7 cellular contexts compared by ENCODE assay signal in the genomic region with DNA sequence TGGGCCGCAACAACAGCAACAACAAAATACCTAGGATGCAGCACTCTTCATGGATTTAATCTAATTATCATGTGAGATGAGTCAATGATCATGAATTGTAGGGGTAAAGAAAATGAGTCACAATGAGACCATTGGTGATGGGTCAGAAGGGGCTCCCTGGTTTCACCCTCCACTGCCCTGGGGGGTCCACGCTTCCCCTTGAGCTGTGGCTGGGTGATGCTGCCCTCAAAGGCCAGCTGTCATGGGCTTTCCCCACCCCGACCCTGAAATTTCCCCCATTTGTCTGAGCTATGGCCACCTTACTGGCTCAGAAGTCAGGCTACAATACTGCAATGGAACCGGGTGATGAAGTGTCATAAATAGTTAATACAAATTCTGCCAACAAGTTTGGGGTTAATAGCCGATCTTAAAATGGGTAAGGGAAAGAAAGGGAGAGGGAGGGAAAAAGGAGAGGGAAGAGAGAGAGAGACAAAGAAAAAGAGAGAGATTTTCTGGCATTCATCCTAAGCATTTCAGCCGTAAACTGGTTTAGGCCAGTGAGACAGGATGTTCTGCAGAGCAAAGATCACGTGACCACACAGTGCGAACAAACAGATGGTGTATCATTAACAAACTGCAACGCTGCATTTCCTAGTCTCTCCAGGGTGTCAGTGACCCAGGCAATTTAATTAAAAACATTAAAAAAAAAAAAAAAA.
DNase-seq lines count a peak whose midpoint lies in the region; ATAC-seq and TF ChIP-seq lines count a peak whose summit lies in the region.

No MANE protein-coding gene starts in this region.

- DNase-seq in GM10266 (ENCODE audit: extremely low spot score) = peak; percentile 55
- DNase-seq in NCI-H524 treated with DMSO at 0.1 percent for 48 hours (lab: John Stamatoyannopoulos, UW) = peak; percentile 72
- peak; percentile 72 for DNase-seq in activated naive CD4-positive, alpha-beta T cell treated with anti-CD3 and anti-CD28 coated beads for 36 hours
- DNase-seq in glomerular endothelial cell (ENCODE audit: extremely low read depth, low read depth, low spot score) = peak; percentile 56
- DNase-seq in prostate gland (ENCODE audit: low spot score) = peak; percentile 87
- no peak for DNase-seq in SW 1271 (lab: John Stamatoyannopoulos, UW)

- no peak for TF ChIP-seq POLR2A in prostate gland (IDR thresholded peaks at IDR 0.05)

- no peak for TF ChIP-seq CTCF in GM10266 (IDR thresholded peaks at IDR 0.05; ENCODE audit: control insufficient read depth, insufficient read depth, low read depth, missing control alignments)
- TF ChIP-seq CTCF in prostate gland (IDR thresholded peaks at IDR 0.05) = peak in 1 of 4 experiments; percentile 20

- H3K4me3 ChIP-seq in prostate gland = no peak overlapping the region

- intact Hi-C loops in activated naive CD4-positive, alpha-beta T cell treated with anti-CD3 and anti-CD28 coated beads for 36 hours (cut with micrococcal nuclease) = loop anchor here (1.0 to 5.0 kb wide), 3 partner anchors 17 to 142 kb away; partner anchors contain the start of gene ERRFI1
- intact Hi-C loops in prostate gland (cut with DNase I) = loop anchor here (5.0 kb wide), 1 partner anchor 32 kb away; no protein-coding TSS in a partner anchor

- no peaks in the 10 kb centered on the region for H3K36me3 ChIP-seq in prostate gland

- peaks cover 8% of the 10 kb centered on the region for H3K4me1 ChIP-seq in prostate gland (replicated peaks)

- peak; percentile 58 for ATAC-seq in HG02981 (IDR thresholded peaks at IDR 0.05; ENCODE audit: unreplicated experiment)

- no peaks in the 10 kb centered on the region for H3K9me3 Mint-ChIP-seq in activated naive CD4-positive, alpha-beta T cell treated with anti-CD3 and anti-CD28 coated beads for 36 hours

- WGBS in prostate gland = 28% methylated on average over 9 of the region's 9 CpGs

- no peaks in the 10 kb centered on the region for H3K9me3 ChIP-seq in prostate gland

- H3K27ac Mint-ChIP-seq in activated naive CD4-positive, alpha-beta T cell treated with anti-CD3 and anti-CD28 coated beads for 36 hours = peak overlapping the region; percentile 91

- H3K4me1 Mint-ChIP-seq in activated naive CD4-positive, alpha-beta T cell treated with anti-CD3 and anti-CD28 coated beads for 36 hours (ENCODE audit: low read depth) = peaks cover 29% of the 10 kb centered on the region

- peak overlapping the region; percentile 57 for H3K4me3 Mint-ChIP-seq in activated naive CD4-positive, alpha-beta T cell treated with anti-CD3 and anti-CD28 coated beads for 36 hours

- peak overlapping the region; percentile 77 to 82 for H3K27ac ChIP-seq in prostate gland

- no peaks in the 10 kb centered on the region for H3K27me3 Mint-ChIP-seq in activated naive CD4-positive, alpha-beta T cell treated with anti-CD3 and anti-CD28 coated beads for 36 hours (ENCODE audit: low read depth)

- CTCF ChIA-PET in activated naive CD4-positive, alpha-beta T cell treated with anti-CD3 and anti-CD28 coated beads for 36 hours (lab: Charles Lee) = interaction anchor here (0.5 to 0.8 kb wide), 4 partner anchors 8 to 138 kb away, joined by 3 read pairs; no protein-coding TSS in a partner anchor

- no peaks in the 10 kb centered on the region for H3K36me3 Mint-ChIP-seq in activated naive CD4-positive, alpha-beta T cell treated with anti-CD3 and anti-CD28 coated beads for 36 hours (ENCODE audit: low read depth)

- H3K27me3 ChIP-seq in prostate gland (replicated peaks; ENCODE audit: insufficient read depth) = no peaks in the 10 kb centered on the region

Comparison
In these comparisons a context has a peak if more than half of its experiments do, and no peak if none do; other contexts are left out.
1. DNase-seq: peak in GM10266 (single experiment), NCI-H524 treated with DMSO at 0.1 percent for 48 hours (single experiment), activated naive CD4-positive, alpha-beta T cell treated with anti-CD3 and anti-CD28 coated beads for 36 hours (single experiment), glomerular endothelial cell (single experiment) and prostate gland (single experiment); none in SW 1271 (0 of 2).